Comparison of ENCODE assay signal across 22 cellular contexts in genomic region chr7:158869876-158870275, GRCh38. TPM values are rescaled to one million over a fixed set of nuclear protein-coding genes. Genes with fewer than 3 reads are reported as not detected.
DNase-seq lines count a peak whose midpoint lies in the region; ATAC-seq, FAIRE-seq and TF ChIP-seq lines count a peak whose summit lies in the region.
"Had no signal": no experiment of that assay in that cellular context is flagged by ENCODE, and none has a peak within 500 bp of the region (broad histone marks: within the 10 kb centered on the region; RNA-seq: fewer than 3 reads in every experiment).

No MANE protein-coding gene starts in this region.

- no peak for ATAC-seq in K562
- ATAC-seq: HCT116 had no signal

- no peak for TF ChIP-seq POLR2A in K562 (conservative IDR thresholded peaks at IDR 0.05)

- H3K4me1 Mint-ChIP-seq in neural progenitor cell = peaks cover 15% of the 10 kb centered on the region

- FAIRE-seq in K562 (lab: Jason Lieb, UNC) = no peak
- FAIRE-seq: A204.1, GM12892, HTR-8/SVneo had no signal

- no peaks in the 10 kb centered on the region for H3F3A ChIP-seq in neural progenitor cell (ENCODE audit: low read depth)

- H4K20me1 ChIP-seq in K562 (replicated peaks; ENCODE audit: control insufficient read depth, insufficient read depth, low read length) = no peaks in the 10 kb centered on the region
- no peaks in the 10 kb centered on the region for H4K20me1 ChIP-seq in neural progenitor cell (ENCODE audit: low read depth)

- CTCF ChIA-PET in K562 (lab: Yijun Ruan, JAX; ENCODE audit: low intra/inter-chr PET ratio) = no interaction called here

- no peak overlapping the region for H3K4me3 Mint-ChIP-seq in neural progenitor cell
- H3K4me3 Mint-ChIP-seq: CD4-positive, CD25-positive, alpha-beta regulatory T cell; HFFc6 had no signal

- intact Hi-C loops in K562 (cut with micrococcal nuclease) = no loop called here

- H3K79me2 ChIP-seq in K562 (ENCODE audit: control insufficient read depth, insufficient read depth, low read length) = peaks cover 50% of the 10 kb centered on the region
- peaks cover 24% of the 10 kb centered on the region for H3K79me2 ChIP-seq in neural progenitor cell (ENCODE audit: low read depth)

- POLR2A ChIA-PET in K562 (lab: Yijun Ruan, JAX) = interaction anchor here (0.7 to 1.2 kb wide), 3 partner anchors 9 to 319 kb away, joined by 3 to 5 read pairs (median 3); no protein-coding TSS in a partner anchor

- H3K27ac ChIP-seq in K562 (ENCODE audit: extremely low read depth, low read depth, low read length) (no peak overlapping the region), liver (ENCODE audit: low read depth in 1 of 2, low read length in 2 of 2) (no peak overlapping the region), neural progenitor cell (no peak overlapping the region)

- H2AFZ ChIP-seq in K562 (ENCODE audit: low read depth, low read length) = no peak overlapping the region
- H2AFZ ChIP-seq in neural progenitor cell (replicated peaks) = no peak overlapping the region

- H3K36me3 ChIP-seq in K562 (ENCODE audit: control insufficient read depth, insufficient read depth, low read length) (peaks cover 64% of the 10 kb centered on the region), liver (ENCODE audit: control insufficient read depth in 4 of 4, insufficient read depth in 3 of 4, low read depth in 1 of 4, low read length in 3 of 4) (peaks cover 0 to 10% (median 1%) of the 10 kb centered on the region in 4 donors), neural progenitor cell (no peaks in the 10 kb centered on the region)

- H3K9ac ChIP-seq in K562 (ENCODE audit: insufficient read depth in 1 of 2, low read depth in 2 of 2, low read length in 2 of 2) (0 out of 4 replicates have a peak overlapping the region, but pooled peaks of 1 of the 2 experiments have one; percentile 20), liver (ENCODE audit: low read depth in 1 of 2, low read length in 2 of 2) (no peak overlapping the region), neural progenitor cell (no peak overlapping the region)

- H3K27ac Mint-ChIP-seq in neural progenitor cell = no peak overlapping the region
- H3K27ac Mint-ChIP-seq: CD8-positive, alpha-beta memory T cell; HFFc6 had no signal

- DNase-seq in GM13976 (ENCODE audit: low spot score) (peak; percentile 3), K562 (ENCODE audit: extremely low read depth in 1 of 4, low spot score in 3 of 4) (no peak), HUDEP-2 (lab: John Stamatoyannopoulos, UW; ENCODE audit: unreplicated experiment in 76 of 76) (no peak), neural progenitor cell (ENCODE audit: low spot score) (no peak), 8988T (no peak)
- DNase-seq: ACHN; BE2C; C1 segment of cervical spinal cord; CD4-positive, CD25-positive, alpha-beta regulatory T cell; CD8-positive, alpha-beta memory T cell; COR-L47; DMS 273 treated with DMSO at 0.1 percent for 48 hours; DMS53; GDM1; GOT3; H7; HFFc6 had no signal

- BruUV-seq in K562 (replicated peaks; lab: Mats Ljungman, UMichigan) = no TSS peak

- no peaks in the 10 kb centered on the region for H3K27me3 ChIP-seq in K562 (ENCODE audit: control insufficient read depth in 2 of 2, insufficient read depth in 2 of 2, low read length in 2 of 2)
- no peaks in the 10 kb centered on the region for H3K27me3 ChIP-seq in liver (ENCODE audit: control insufficient read depth in 4 of 4, insufficient read depth in 4 of 4, low read length in 3 of 4)
- H3K27me3 ChIP-seq in neural progenitor cell = no peaks in the 10 kb centered on the region
- H3K27me3 ChIP-seq: BE2C had no signal

- H3K9me3 ChIP-seq in K562 (replicated peaks; ENCODE audit: control insufficient read depth, insufficient read depth, low read depth, low read length) = no peaks in the 10 kb centered on the region
- H3K9me3 ChIP-seq in liver (ENCODE audit: control insufficient read depth in 4 of 4, low read length in 3 of 4) = no peaks in the 10 kb centered on the region
- no peaks in the 10 kb centered on the region for H3K9me3 ChIP-seq in neural progenitor cell (ENCODE audit: low read depth)
- H3K9me3 ChIP-seq: BE2C had no signal

- H3K9me3 Mint-ChIP-seq in neural progenitor cell = no peaks in the 10 kb centered on the region
- H3K9me3 Mint-ChIP-seq: CD4-positive, CD25-positive, alpha-beta regulatory T cell; CD8-positive, alpha-beta memory T cell; HFFc6 had no signal

- in situ Hi-C loops in GM13976 (cut with MboI; ENCODE audit: low sequenced_read_pairs, unreplicated experiment) = no loop called here
- in situ Hi-C loops in K562 (cut with MboI) = no loop called here

- no peak overlapping the region for H3K4me3 ChIP-seq in K562
- H3K4me3 ChIP-seq in liver (ENCODE audit: low read depth in 1 of 3, low read length in 3 of 3) = no peak overlapping the region
- H3K4me3 ChIP-seq in neural progenitor cell = no peak overlapping the region

- H3K4me2 ChIP-seq in K562 (ENCODE audit: insufficient read depth, low read length) (no peak overlapping the region), neural progenitor cell (no peak overlapping the region)

- H3K4me1 ChIP-seq in K562 (replicated peaks in 1 of 2; ENCODE audit: control insufficient read depth in 2 of 2, insufficient read depth in 2 of 2, low read length in 2 of 2) = peaks cover 29 to 41% of the 10 kb centered on the region in 2 experiments
- H3K4me1 ChIP-seq in liver (ENCODE audit: control insufficient read depth in 4 of 4, insufficient read depth in 4 of 4, low read length in 3 of 4) = peaks cover 0 to 13% (median 2%) of the 10 kb centered on the region in 4 donors
- H3K4me1 ChIP-seq in neural progenitor cell = no peaks in the 10 kb centered on the region
- H3K4me1 ChIP-seq: BE2C had no signal

- TF ChIP-seq CTCF in GM13976 (IDR thresholded peaks at IDR 0.05; ENCODE audit: borderline replicate concordance, control extremely low read depth, extremely low read depth, insufficient read depth, missing control alignments) (no peak), K562 (IDR thresholded peaks at IDR 0.05 in 2 of 3, conservative IDR thresholded peaks at IDR 0.05 in 1 of 3; ENCODE audit: insufficient read depth in 2 of 3, low read depth in 1 of 3, low read length in 3 of 3) (no peak), liver (IDR thresholded peaks at IDR 0.05; ENCODE audit: low read depth, low read length, missing input control) (no peak), neural progenitor cell (IDR thresholded peaks at IDR 0.05) (no peak)

- peaks cover 6% of the 10 kb centered on the region for H3K9me1 ChIP-seq in K562 (ENCODE audit: control insufficient read depth, insufficient read depth, low read length)

- peaks cover 18% of the 10 kb centered on the region for H3K36me3 Mint-ChIP-seq in neural progenitor cell

- no peaks in the 10 kb centered on the region for H3K27me3 Mint-ChIP-seq in neural progenitor cell (ENCODE audit: insufficient read depth, low read depth)
- H3K27me3 Mint-ChIP-seq: CD4-positive, CD25-positive, alpha-beta regulatory T cell had no signal

- TF ChIP-seq EP300 in K562 (IDR thresholded peaks at IDR 0.05; ENCODE audit: low read length) = no peak

- TF ChIP-seq RAD21 in K562 (CRISPR knock-in tag; conservative IDR thresholded peaks at IDR 0.05 in 1 of 2, IDR thresholded peaks at IDR 0.05 in 1 of 2) (no peak), liver (IDR thresholded peaks at IDR 0.05) (no peak)

- 92% methylated on average over 9 of the region's 9 CpGs for WGBS in K562 (ENCODE audit: insufficient coverage, low coverage, missing lambda C conversion rate)
- 74% methylated on average over 9 of the region's 9 CpGs for WGBS in liver

RNA-seq across cellular contexts. Expression of gene DYNC2I1, which starts 13.5 kb away (rescaled TPM):
- total RNA-seq in K562 (2011; cell fraction: chromatin; rRNA removed; ENCODE audit: low replicate concordance) = 95.4 and 308 TPM in 2 replicates
- total RNA-seq in K562 (2011; cell fraction: nucleolus; rRNA removed) = 44.7 and 52.6 TPM in 2 replicates
- 111 and 142 TPM in 2 replicates for total RNA-seq in K562 (2011; cell fraction: nucleoplasm; rRNA removed)
- total RNA-seq in K562 (2014; rRNA removed) (24.7 and 28.3 TPM in 2 replicates), K562 (2014; rRNA removed; fragmentation: Illumina TruSeq; extraction: Trizol) (21.9 and 24.0 TPM in 2 replicates), K562 (2015; rRNA removed; fragmentation: Illumina TruSeq; extraction: Trizol) (17.7 and 20.6 TPM in 2 replicates), K562 (2021) (23.1 and 27.1 TPM in 2 replicates), liver (1 to 10 TPM; 2.0 to 4.9 TPM), neural progenitor cell (ENCODE audit: low replicate concordance) (12.9 and 15.8 TPM in 2 replicates)
- polyA plus RNA-seq in K562 (2011; rRNA removed) (33.3 and 37.9 TPM in 2 replicates), K562 (2014; fragmentation: Illumina TruSeq; extraction: Trizol) (20.3 and 36.5 TPM in 2 replicates), K562 (2014; fragmentation: Nextera tagmentation; extraction: Ambion mirVana) (1 to 10 TPM; 1.3 to 1.6 TPM), K562 (2014; rRNA removed) (39.3 and 42.5 TPM in 2 replicates), liver (10 to 100 TPM in 1 of 2 donors, 1 to 10 TPM in 1; 2.2 to 12.9 TPM)
- 44.5 and 61.9 TPM in 2 replicates for polyA plus RNA-seq in K562 (2011; cell fraction: cytosol; rRNA removed)
- polyA plus RNA-seq in K562 (2011; cell fraction: nucleus; rRNA removed) = 138 and 267 TPM in 2 replicates
- polyA plus RNA-seq in K562 (2012) = 27.1 and 46.7 TPM in 2 replicates
- polyA minus RNA-seq in K562 (2011; rRNA and poly(A)+ RNA removed) = 42.0 and 45.1 TPM in 2 replicates
- polyA minus RNA-seq in K562 (2011; cell fraction: cytosol; rRNA and poly(A)+ RNA removed) = 20.7 and 21.2 TPM in 2 replicates
- polyA minus RNA-seq in K562 (2011; cell fraction: nucleus; rRNA and poly(A)+ RNA removed) = 40.8 and 41.6 TPM in 2 replicates

RNA-seq across cellular contexts. Expression of gene ESYT2, which starts 40.6 kb away (rescaled TPM):
- total RNA-seq in K562 (2011; cell fraction: chromatin; rRNA removed; ENCODE audit: low replicate concordance) = 111 and 160 TPM in 2 replicates
- total RNA-seq in K562 (2011; cell fraction: nucleolus; rRNA removed) = 87.6 and 91.1 TPM in 2 replicates
- 118 and 155 TPM in 2 replicates for total RNA-seq in K562 (2011; cell fraction: nucleoplasm; rRNA removed)
- total RNA-seq in K562 (2014; rRNA removed) = 64.7 and 68.7 TPM in 2 replicates
- total RNA-seq in K562 (2014; rRNA removed; fragmentation: Illumina TruSeq; extraction: Trizol) = 70.9 and 72.5 TPM in 2 replicates
- 63.1 and 67.1 TPM in 2 replicates for total RNA-seq in K562 (2015; rRNA removed; fragmentation: Illumina TruSeq; extraction: Trizol)
- total RNA-seq in K562 (2021) = 62.4 and 67.5 TPM in 2 replicates
- polyA plus RNA-seq in K562 (2011; rRNA removed) = 57.5 and 86.9 TPM in 2 replicates
- 44.1 and 45.9 TPM in 2 replicates for polyA plus RNA-seq in K562 (2011; cell fraction: cytosol; rRNA removed)
- 43.3 and 60.6 TPM in 2 replicates for polyA plus RNA-seq in K562 (2011; cell fraction: nucleus; rRNA removed)
- 47.5 and 54.2 TPM in 2 replicates for polyA plus RNA-seq in K562 (2012)
- 55.5 and 58.2 TPM in 2 replicates for polyA plus RNA-seq in K562 (2014; fragmentation: Illumina TruSeq; extraction: Trizol)
- 1 to 10 TPM; 5.8 to 8.3 TPM for polyA plus RNA-seq in K562 (2014; fragmentation: Nextera tagmentation; extraction: Ambion mirVana)
- polyA plus RNA-seq in K562 (2014; rRNA removed) = 44.0 and 45.2 TPM in 2 replicates
- 119 and 154 TPM in 2 replicates for polyA minus RNA-seq in K562 (2011; rRNA and poly(A)+ RNA removed)
- polyA minus RNA-seq in K562 (2011; cell fraction: cytosol; rRNA and poly(A)+ RNA removed) = 70.0 and 93.0 TPM in 2 replicates
- 35.4 and 43.4 TPM in 2 replicates for polyA minus RNA-seq in K562 (2011; cell fraction: nucleus; rRNA and poly(A)+ RNA removed)
- 10 to 100 TPM; 23.4 to 31.7 TPM for total RNA-seq in liver
- 10 to 100 TPM in 1 of 2 donors, 1 to 10 TPM in 1; 4.9 to 11.0 TPM for polyA plus RNA-seq in liver
- total RNA-seq in neural progenitor cell (ENCODE audit: low replicate concordance) = 33.4 and 39.3 TPM in 2 replicates
